In the genomic region with DNA sequence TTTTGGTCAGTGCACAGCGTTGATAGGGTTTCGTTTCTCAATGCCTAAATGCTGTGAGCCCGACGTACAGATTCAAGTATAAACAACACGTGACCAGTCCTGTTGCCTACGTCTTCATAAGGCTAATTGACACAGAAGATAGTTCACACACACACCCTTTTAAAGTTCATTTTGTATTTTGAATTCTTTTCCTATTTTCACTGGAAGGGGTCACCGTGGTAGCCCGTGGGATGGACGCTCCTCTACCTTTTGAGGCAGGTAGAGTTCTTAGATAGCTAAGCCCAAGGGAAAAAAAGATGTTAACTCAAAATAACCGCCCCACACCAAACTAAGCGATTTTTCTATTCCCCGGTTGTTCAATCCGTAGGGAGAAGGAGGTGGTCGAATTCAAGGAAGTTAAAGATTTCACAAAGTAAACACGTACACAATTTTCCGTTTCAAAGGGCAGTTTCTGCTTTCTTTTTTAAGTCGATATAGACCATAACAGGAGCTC, we compare ENCODE assay signal across 8 cellular contexts. TPM values are rescaled to one million over a fixed set of nuclear protein-coding genes. Genes with fewer than 3 reads are reported as not detected.
DNase-seq lines count a peak whose midpoint lies in the region; ATAC-seq and TF ChIP-seq lines count a peak whose summit lies in the region.

No MANE protein-coding gene starts in this region.

- peak in 1 of 2 donors; percentile 59 for TF ChIP-seq POLR2A in Peyer's patch (IDR thresholded peaks at IDR 0.05)

- no peaks in the 10 kb centered on the region for H3K36me3 ChIP-seq in Peyer's patch

- H3K27me3 ChIP-seq in Peyer's patch, result no peaks in the 10 kb centered on the region

- H3K9me3 ChIP-seq in Peyer's patch, result no peaks in the 10 kb centered on the region

- H3K4me3 ChIP-seq in Peyer's patch (peak overlapping the region; percentile 91 to 99 (median 98)), astrocyte of the cerebellum (ENCODE audit: low read depth, low read length) (peak overlapping the region; percentile 60)

- H3K4me1 ChIP-seq in Peyer's patch, result peaks cover 0 to 46% (median 4%) of the 10 kb centered on the region in 4 donors

- in situ Hi-C loops in astrocyte of the cerebellum (cut with HindIII; ENCODE audit: low sequenced_read_pairs), result no loop called here

- peak; percentile 42 for DNase-seq in NCI-H1694 treated with DMSO at 0.1 percent for 48 hours (lab: John Stamatoyannopoulos, UW)
- no peak for DNase-seq in NCI-H1694 (lab: John Stamatoyannopoulos, UW)
- peak; percentile 45 for DNase-seq in HT1080 (ENCODE audit: low read depth)
- DNase-seq in Peyer's patch, result peak in 2 of 3 donors; percentile 65 to 74
- peak; percentile 37 for DNase-seq in astrocyte of the cerebellum (ENCODE audit: low read depth)
- peak; percentile 85 for DNase-seq in iris pigment epithelial cell (ENCODE audit: low read depth)
- peak; percentile 51 for DNase-seq in stimulated activated CD4-positive, alpha-beta T cell treated with anti-CD3 and anti-CD28 coated beads, Interleukin-4, amount 100 ng/mL, for 24 hours

- H3K27ac ChIP-seq in Peyer's patch, result peak overlapping the region; percentile 99 to 100 (median 100)

- peak; percentile 34 for ATAC-seq in GM21390 (IDR thresholded peaks at IDR 0.05; ENCODE audit: unreplicated experiment)

- TF ChIP-seq CTCF in Peyer's patch (IDR thresholded peaks at IDR 0.05) (peak in 1 of 6 experiments; percentile 5), astrocyte of the cerebellum (IDR thresholded peaks at IDR 0.05; ENCODE audit: low read depth, low read length, missing control alignments) (no peak)

RNA-seq across cellular contexts. Expression of a gene that starts 1.0 kb away (rescaled TPM):
- 28.0 and 32.9 TPM in 2 replicates for total RNA-seq in HT1080 (2014; rRNA removed; shearing (Covaris generic))
- 26.0 and 33.6 TPM in 2 replicates for polyA plus RNA-seq in HT1080 (2015; cell fraction: cytosol; rRNA removed)
- 37.5 and 37.6 TPM in 2 replicates for polyA plus RNA-seq in HT1080 (2015; cell fraction: nucleus; rRNA removed)
- total RNA-seq in Peyer's patch, result 10 to 100 TPM; 22.2 to 43.7 (median 28.4) TPM
